10 cellular contexts compared by ENCODE assay signal in the genomic region with DNA sequence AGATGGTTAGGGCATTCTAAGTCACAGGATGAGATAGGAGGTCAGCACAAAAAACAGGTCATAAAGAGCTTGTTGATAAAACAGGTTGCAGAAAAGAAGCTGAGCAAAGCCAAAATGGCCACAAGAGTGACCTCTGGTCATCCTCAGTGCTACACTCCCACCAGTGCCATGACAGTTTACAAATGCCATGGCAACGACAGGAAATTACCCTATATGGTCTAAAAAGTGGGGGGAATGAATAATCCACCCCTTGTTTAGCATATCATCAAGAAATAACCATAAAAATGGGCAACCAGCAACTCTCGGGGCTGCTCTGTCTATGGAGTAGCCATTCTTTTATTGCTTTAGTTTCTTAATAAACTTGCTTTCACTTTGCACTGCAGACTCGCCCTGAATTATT. TPM values are rescaled to one million over a fixed set of nuclear protein-coding genes. Genes with fewer than 3 reads are reported as not detected.
"Had no signal": no experiment of that assay in that cellular context is flagged by ENCODE, and none has a peak within 500 bp of the region (broad histone marks: within the 10 kb centered on the region; RNA-seq: fewer than 3 reads in every experiment).

No MANE protein-coding gene starts in this region.

RNA-seq across cellular contexts. Expression of a gene that starts 30.2 kb away (rescaled TPM):
- total RNA-seq: cerebellum, endodermal cell, heart right ventricle, kidney epithelial cell, left cardiac atrium, liver, mammary epithelial cell, mononuclear cell, myocyte had no signal
- polyA plus RNA-seq: keratinocyte, mammary epithelial cell had no signal
